ENCODE assay signal across 13 cellular contexts in the genomic region with DNA sequence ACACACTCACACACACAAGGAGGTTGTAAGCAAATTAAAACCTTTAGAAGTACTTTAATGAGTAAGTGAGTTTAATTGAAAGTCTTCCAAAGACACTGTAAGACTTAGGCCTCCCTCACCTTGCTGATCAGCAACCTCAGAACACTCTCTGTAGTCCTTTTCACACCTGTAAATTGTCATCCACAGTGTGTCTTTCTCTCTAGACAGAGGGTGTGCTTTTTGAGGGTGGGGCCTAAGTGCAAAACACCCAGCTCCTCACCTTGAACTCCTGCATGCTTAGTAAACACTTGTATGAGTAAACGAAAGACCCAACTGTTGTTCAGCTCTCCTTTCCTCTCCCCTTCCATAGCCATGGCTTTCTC. TPM values are rescaled to one million over a fixed set of nuclear protein-coding genes. Genes with fewer than 3 reads are reported as not detected.
DNase-seq lines count a peak whose midpoint lies in the region; ATAC-seq and TF ChIP-seq lines count a peak whose summit lies in the region.
"Had no signal": no experiment of that assay in that cellular context is flagged by ENCODE, and none has a peak within 500 bp of the region (broad histone marks: within the 10 kb centered on the region; RNA-seq: fewer than 3 reads in every experiment).

No MANE protein-coding gene starts in this region.

- H3K27me3 ChIP-seq in ascending aorta (no peaks in the 10 kb centered on the region), gastrocnemius medialis (no peaks in the 10 kb centered on the region)
- H3K27me3 ChIP-seq: cardiac muscle cell, spleen, tibial nerve had no signal

- H3K9me3 ChIP-seq in ascending aorta: no peaks in the 10 kb centered on the region
- no peaks in the 10 kb centered on the region for H3K9me3 ChIP-seq in gastrocnemius medialis
- H3K9me3 ChIP-seq: spleen, tibial nerve had no signal

- peaks cover 4% of the 10 kb centered on the region for H3K4me1 Mint-ChIP-seq in nephron progenitor cell
- H3K4me1 Mint-ChIP-seq: activated CD4-positive, alpha-beta memory T cell treated with anti-CD3 and anti-CD28 coated beads, Interleukin-2, amount 10 ng/mL, durations not matched to agents 7 days and 5 days had no signal

- H3K27ac Mint-ChIP-seq in nephron progenitor cell: no peak overlapping the region
- H3K27ac Mint-ChIP-seq: activated CD4-positive, alpha-beta memory T cell treated with anti-CD3 and anti-CD28 coated beads, Interleukin-2, amount 10 ng/mL, durations not matched to agents 7 days and 5 days had no signal

- H3K4me1 ChIP-seq in ascending aorta (peaks cover 3 to 35% of the 10 kb centered on the region in 2 donors), gastrocnemius medialis (peaks cover 0 to 6% of the 10 kb centered on the region in 2 donors)

- peak overlapping the region; percentile 59 to 73 for H3K27ac ChIP-seq in ascending aorta
- H3K27ac ChIP-seq in substantia nigra (ENCODE audit: low read depth, low read length, poor library complexity, severe bottlenecking): peak overlapping the region; percentile 52
- H3K27ac ChIP-seq in gastrocnemius medialis: peak overlapping the region in 1 of 4 donors; percentile 17
- H3K27ac ChIP-seq: cardiac muscle cell had no signal

- H3K36me3 ChIP-seq in ascending aorta (no peaks in the 10 kb centered on the region), gastrocnemius medialis (no peaks in the 10 kb centered on the region)
- H3K36me3 ChIP-seq: cardiac muscle cell, spleen, tibial nerve had no signal

- DNase-seq in ascending aorta (ENCODE audit: low spot score in 2 of 2) (no peak), substantia nigra (lab: John Stamatoyannopoulos, UW) (no peak), COLO829 (ENCODE audit: low spot score) (no peak), gastrocnemius medialis (no peak), head of caudate nucleus (no peak), nephron progenitor cell (no peak)
- DNase-seq: activated gamma-delta T cell treated with Interleukin-2 at 50 U/mL for 16 hours, spleen had no signal

- peak; percentile 17 for ATAC-seq in GM19467 (IDR thresholded peaks at IDR 0.05; ENCODE audit: unreplicated experiment)
- peak; percentile 28 for ATAC-seq in HG03159 (IDR thresholded peaks at IDR 0.05; ENCODE audit: unreplicated experiment)
- ATAC-seq in gastrocnemius medialis: no peak

- H3K4me3 ChIP-seq in ascending aorta (no peak overlapping the region), gastrocnemius medialis (no peak overlapping the region)
- H3K4me3 ChIP-seq: cardiac muscle cell, spleen, tibial nerve had no signal

- TF ChIP-seq CTCF in ascending aorta (IDR thresholded peaks at IDR 0.05) (no peak), gastrocnemius medialis (IDR thresholded peaks at IDR 0.05 in 4 of 5, conservative IDR thresholded peaks at IDR 0.05 in 1 of 5) (no peak), nephron progenitor cell (IDR thresholded peaks at IDR 0.05) (no peak)

- in situ Hi-C loops in gastrocnemius medialis (cut with MboI; ENCODE audit: low sequenced_read_pairs in 4 of 4): loop anchor here (10.0 to 25.0 kb wide), 5 partner anchors 191 to 968 kb away; no protein-coding TSS in a partner anchor

- intact Hi-C loops in ascending aorta (cut with DNase I) (loop anchor here (1.0 to 10.0 kb wide), 3 partner anchors 42 to 541 kb away; no protein-coding TSS in a partner anchor), gastrocnemius medialis (cut with DNase I; ENCODE audit: low total_unique reads) (loop anchor here (1.0 to 5.0 kb wide), 4 partner anchors 43 to 542 kb away; no protein-coding TSS in a partner anchor), head of caudate nucleus (cut with DNase I) (loop anchor here (10.0 kb wide), 1 partner anchor 191 kb away; no protein-coding TSS in a partner anchor)

- no peak overlapping the region for H3K4me3 Mint-ChIP-seq in nephron progenitor cell
- H3K4me3 Mint-ChIP-seq: activated CD4-positive, alpha-beta memory T cell treated with anti-CD3 and anti-CD28 coated beads, Interleukin-2, amount 10 ng/mL, durations not matched to agents 7 days and 5 days had no signal

- H3K27me3 Mint-ChIP-seq in nephron progenitor cell (ENCODE audit: low read depth, poor library complexity): no peaks in the 10 kb centered on the region

- no peak for TF ChIP-seq POLR2A in gastrocnemius medialis (IDR thresholded peaks at IDR 0.05)

- H3K9me3 Mint-ChIP-seq in nephron progenitor cell: no peaks in the 10 kb centered on the region
- H3K9me3 Mint-ChIP-seq: activated CD4-positive, alpha-beta memory T cell treated with anti-CD3 and anti-CD28 coated beads, Interleukin-2, amount 10 ng/mL, durations not matched to agents 7 days and 5 days had no signal

- H3K36me3 Mint-ChIP-seq in nephron progenitor cell (ENCODE audit: low read depth): no peaks in the 10 kb centered on the region

RNA-seq across cellular contexts. Expression of a gene that starts 34.3 kb away (rescaled TPM):
- total RNA-seq in ascending aorta (11.7 TPM), gastrocnemius medialis (100 to 1,000 TPM in 1 of 4 donors, 10 to 100 TPM in 3; 36.8 to 325 (median 85.6) TPM)

Comparison
In these comparisons a context has a peak if more than half of its experiments do, and no peak if none do; other contexts are left out.
1. ATAC-seq: peak in GM19467 (single experiment) and HG03159 (single experiment); none in gastrocnemius medialis (0 of 2).